In genomic region chr11:83063073-83063754, GRCh38 we compare ENCODE assay signal across 9 cellular contexts. TPM values are rescaled to one million over a fixed set of nuclear protein-coding genes. Genes with fewer than 3 reads are reported as not detected.
DNase-seq lines count a peak whose midpoint lies in the region; ATAC-seq and TF ChIP-seq lines count a peak whose summit lies in the region.
"Had no signal": no experiment of that assay in that cellular context is flagged by ENCODE, and none has a peak within 500 bp of the region (broad histone marks: within the 10 kb centered on the region; RNA-seq: fewer than 3 reads in every experiment).

No MANE protein-coding gene starts in this region.

- H3K4me3 Mint-ChIP-seq in nephron: no peak overlapping the region

- TF ChIP-seq CTCF in nephron (IDR thresholded peaks at IDR 0.05; ENCODE audit: unreplicated experiment in 3 of 3): no peak

- peaks cover 4% of the 10 kb centered on the region for H3K36me3 Mint-ChIP-seq in nephron (ENCODE audit: low read depth)

- H3K27ac Mint-ChIP-seq in nephron: peak overlapping the region; percentile 15 to 55 (median 30)

- DNase-seq in DMS53 (lab: John Stamatoyannopoulos, UW) (peak; percentile 57), DMS53 treated with DMSO at 0.1 percent for 48 hours (lab: John Stamatoyannopoulos, UW; ENCODE audit: unreplicated experiment) (no peak), LHCN-M2 (ENCODE audit: low read depth) (peak; percentile 84), cerebellum (ENCODE audit: low spot score) (peak; percentile 64), substantia nigra (lab: John Stamatoyannopoulos, UW) (no peak), COR-L47 (lab: John Stamatoyannopoulos, UW) (no peak)

- no peaks in the 10 kb centered on the region for H3K27me3 Mint-ChIP-seq in nephron (ENCODE audit: low read depth)

- no peak overlapping the region for H3K27ac ChIP-seq in substantia nigra (ENCODE audit: low read depth, low read length, poor library complexity, severe bottlenecking)
- H3K27ac ChIP-seq: 22Rv1 had no signal

- H3K9me3 Mint-ChIP-seq in nephron: no peaks in the 10 kb centered on the region

- ATAC-seq in GM21737 (IDR thresholded peaks at IDR 0.05; ENCODE audit: unreplicated experiment): peak; percentile 62

- H3K4me1 Mint-ChIP-seq in nephron: peaks cover 20% of the 10 kb centered on the region

RNA-seq across cellular contexts. Expression of gene RAB30, which starts 8.5 kb away (rescaled TPM):
- total RNA-seq in LHCN-M2 (2014; rRNA removed) (9.6 and 10.4 TPM in 2 replicates), cerebellum (53.4 TPM)
- polyA plus RNA-seq in LHCN-M2 (2012): 8.2 TPM

Comparison
In these comparisons a context has a peak if more than half of its experiments do, and no peak if none do; other contexts are left out.
1. DNase-seq: peak in DMS53 (single experiment), LHCN-M2 (single experiment) and cerebellum (single experiment); none in DMS53 treated with DMSO at 0.1 percent for 48 hours (single experiment), substantia nigra (0 of 49) and COR-L47 (single experiment).